Comparison of ENCODE assay signal across 31 cellular contexts in genomic region chr11:19040051-19040450, GRCh38. TPM values are rescaled to one million over a fixed set of nuclear protein-coding genes. Genes with fewer than 3 reads are reported as not detected.
"Had no signal": no experiment of that assay in that cellular context is flagged by ENCODE, and none has a peak within 500 bp of the region (broad histone marks: within the 10 kb centered on the region; RNA-seq: fewer than 3 reads in every experiment).

No MANE protein-coding gene starts in this region.

- H3K4me3 Mint-ChIP-seq: stimulated activated effector memory CD8-positive, alpha-beta T cell treated with anti-CD3 and anti-CD28 coated beads, Interleukin-12 subunit alpha, Interleukin-12 subunit beta, amount 100 ng/mL, for 72 hours; stimulated activated memory B cell treated with anti-CD40 and anti-IgM and Interleukin-4, amounts not matched to agents 10 μg/mL and 1 μg/mL and 100 μg/mL, for 72 hours; stimulated activated naive B cell treated with anti-CD40 and anti-IgM and Interleukin-4, amounts not matched to agents 10 μg/mL and 1 μg/mL and 100 μg/mL, for 72 hours; stimulated activated naive CD8-positive, alpha-beta T cell treated with anti-CD3 and anti-CD28 coated beads, Interleukin-15, amount 100 ng/mL, for 72 hours; stimulated activated naive CD8-positive, alpha-beta T cell treated with anti-CD3 and anti-CD28 coated beads, Interleukin-15, Interleukin-2, amounts not matched to agents 100 ng/mL and 50 ng/mL, for 24 hours; type B pancreatic cell had no signal

- H3K9me3 ChIP-seq: testis, thoracic aorta, thyroid gland, transverse colon, upper lobe of left lung, upper lobe of right lung, uterus, vagina had no signal

- H3K27ac Mint-ChIP-seq: stimulated activated effector memory CD8-positive, alpha-beta T cell treated with anti-CD3 and anti-CD28 coated beads, Interleukin-12 subunit alpha, Interleukin-12 subunit beta, amount 100 ng/mL, for 72 hours; stimulated activated memory B cell treated with anti-CD40 and anti-IgM and Interleukin-4, amounts not matched to agents 10 μg/mL and 1 μg/mL and 100 μg/mL, for 72 hours; stimulated activated naive B cell treated with anti-CD40 and anti-IgM and Interleukin-4, amounts not matched to agents 10 μg/mL and 1 μg/mL and 100 μg/mL, for 72 hours; stimulated activated naive CD8-positive, alpha-beta T cell treated with anti-CD3 and anti-CD28 coated beads, Interleukin-15, amount 100 ng/mL, for 72 hours; stimulated activated naive CD8-positive, alpha-beta T cell treated with anti-CD3 and anti-CD28 coated beads, Interleukin-15, Interleukin-2, amounts not matched to agents 100 ng/mL and 50 ng/mL, for 24 hours; type B pancreatic cell had no signal

- H3K27me3 ChIP-seq: suprapubic skin, testis, thyroid gland, tibial artery, tibial nerve, upper lobe of left lung, upper lobe of right lung, uterus, vagina had no signal

- H3K4me1 ChIP-seq: stomach, suprapubic skin, testis, thyroid gland, tibial artery, tibial nerve, transverse colon, upper lobe of left lung, upper lobe of right lung, uterus, vagina had no signal

- H3K4me3 ChIP-seq: stomach, suprapubic skin, thoracic aorta, thyroid gland, tibial artery, tibial nerve, transverse colon, upper lobe of left lung, upper lobe of right lung, uterus, vagina had no signal

- H3K36me3 Mint-ChIP-seq: stimulated activated effector memory CD8-positive, alpha-beta T cell treated with anti-CD3 and anti-CD28 coated beads, Interleukin-12 subunit alpha, Interleukin-12 subunit beta, amount 100 ng/mL, for 72 hours; stimulated activated memory B cell treated with anti-CD40 and anti-IgM and Interleukin-4, amounts not matched to agents 10 μg/mL and 1 μg/mL and 100 μg/mL, for 72 hours; stimulated activated naive B cell treated with anti-CD40 and anti-IgM and Interleukin-4, amounts not matched to agents 10 μg/mL and 1 μg/mL and 100 μg/mL, for 72 hours; type B pancreatic cell had no signal

- H3K27ac ChIP-seq: stomach, suprapubic skin, testis, thoracic aorta, thyroid gland, tibial artery, tibial nerve, transverse colon, upper lobe of left lung, upper lobe of right lung, uterus, vagina had no signal

- H3K36me3 ChIP-seq: stomach, suprapubic skin, thoracic aorta, thyroid gland, tibial artery, tibial nerve, transverse colon, upper lobe of left lung, upper lobe of right lung, uterus, vagina had no signal

- H3K4me1 Mint-ChIP-seq: stimulated activated effector memory CD8-positive, alpha-beta T cell treated with anti-CD3 and anti-CD28 coated beads, Interleukin-12 subunit alpha, Interleukin-12 subunit beta, amount 100 ng/mL, for 72 hours; stimulated activated memory B cell treated with anti-CD40 and anti-IgM and Interleukin-4, amounts not matched to agents 10 μg/mL and 1 μg/mL and 100 μg/mL, for 72 hours; stimulated activated naive B cell treated with anti-CD40 and anti-IgM and Interleukin-4, amounts not matched to agents 10 μg/mL and 1 μg/mL and 100 μg/mL, for 72 hours; stimulated activated naive CD8-positive, alpha-beta T cell treated with anti-CD3 and anti-CD28 coated beads, Interleukin-15, amount 100 ng/mL, for 72 hours had no signal

- DNase-seq: stimulated activated CD4-positive, alpha-beta T cell treated with anti-CD3 and anti-CD28 coated beads, Interleukin-2, amount 100 ng/mL, for 48 hours; stimulated activated CD4-positive, alpha-beta T cell treated with anti-CD3 and anti-CD28 coated beads, Interleukin-4, amount 100 ng/mL, for 1 hour; stimulated activated CD4-positive, alpha-beta T cell treated with anti-CD3 and anti-CD28 coated beads, Interleukin-4, amount 100 ng/mL, for 24 hours; stimulated activated CD4-positive, alpha-beta T cell treated with anti-CD3 and anti-CD28 coated beads, Interleukin-4, amount 100 ng/mL, for 4 hours; stimulated activated CD8-positive, alpha-beta memory T cell treated with anti-CD3 and anti-CD28 coated beads, Interleukin-4, amount 100 ng/mL, for 48 hours; stimulated activated naive B cell treated with anti-CD40 and anti-IgM and Interleukin-4, amounts not matched to agents 10 μg/mL and 1 μg/mL and 100 μg/mL, for 72 hours; stimulated activated naive CD4-positive, alpha-beta T cell; stimulated activated naive CD4-positive, alpha-beta T cell treated with Interleukin-2 at 50 U/mL for 16 hours; stimulated activated naive CD8-positive, alpha-beta T cell treated with anti-CD3 and anti-CD28 coated beads, Interleukin-15, amount 100 ng/mL, for 72 hours; stimulated activated naive CD8-positive, alpha-beta T cell treated with anti-CD3 and anti-CD28 coated beads, Interleukin-15, Interleukin-2, amounts not matched to agents 100 U/mL and 50 U/mL, for 24 hours; stomach; substantia nigra; testis; thyroid gland; tibial artery; transverse colon; trophoblast cell; upper lobe of right lung; uterus had no signal

RNA-seq across cellular contexts. Expression of gene MRGPRX2, which starts 20.5 kb away (rescaled TPM):
- total RNA-seq: stomach, temporal lobe, thyroid gland, tibial nerve, transverse colon, upper lobe of right lung, ureter, urinary bladder, vagina had no signal
- polyA plus RNA-seq: stomach had no signal
